1 cellular context compared by ENCODE assay signal in the genomic region with DNA sequence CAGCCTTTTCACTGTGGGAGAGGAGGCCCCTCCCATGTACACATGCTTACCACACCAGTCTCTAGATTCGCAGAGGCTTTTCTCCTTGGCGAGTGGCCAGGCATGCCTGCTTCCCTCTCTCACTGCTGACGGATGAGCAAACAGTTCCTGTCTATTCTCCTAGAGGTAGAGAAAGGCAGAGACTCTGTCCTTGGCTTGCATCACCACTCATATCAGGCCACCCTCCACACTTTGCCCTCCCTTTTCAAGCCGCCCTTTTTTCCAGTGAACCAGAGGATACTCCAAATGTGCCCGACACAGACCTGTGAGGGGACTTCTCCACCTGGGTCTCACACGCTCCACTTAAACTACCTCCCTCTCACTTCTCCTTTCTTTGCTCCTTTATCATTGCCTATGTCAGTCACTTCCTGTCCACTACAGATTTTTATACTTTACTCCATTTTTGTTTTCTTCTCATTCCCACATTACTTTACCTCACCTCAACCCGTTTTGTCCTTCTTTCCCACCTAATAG.
TF ChIP-seq lines count a peak whose summit lies in the region.

No MANE protein-coding gene starts in this region.

TF ChIP-seq in HepG2, 621 proteins besides CTCF, POLR2A, EP300 and RAD21 (continued from another document and continues in another):
- TF ChIP-seq, protein P1, sequence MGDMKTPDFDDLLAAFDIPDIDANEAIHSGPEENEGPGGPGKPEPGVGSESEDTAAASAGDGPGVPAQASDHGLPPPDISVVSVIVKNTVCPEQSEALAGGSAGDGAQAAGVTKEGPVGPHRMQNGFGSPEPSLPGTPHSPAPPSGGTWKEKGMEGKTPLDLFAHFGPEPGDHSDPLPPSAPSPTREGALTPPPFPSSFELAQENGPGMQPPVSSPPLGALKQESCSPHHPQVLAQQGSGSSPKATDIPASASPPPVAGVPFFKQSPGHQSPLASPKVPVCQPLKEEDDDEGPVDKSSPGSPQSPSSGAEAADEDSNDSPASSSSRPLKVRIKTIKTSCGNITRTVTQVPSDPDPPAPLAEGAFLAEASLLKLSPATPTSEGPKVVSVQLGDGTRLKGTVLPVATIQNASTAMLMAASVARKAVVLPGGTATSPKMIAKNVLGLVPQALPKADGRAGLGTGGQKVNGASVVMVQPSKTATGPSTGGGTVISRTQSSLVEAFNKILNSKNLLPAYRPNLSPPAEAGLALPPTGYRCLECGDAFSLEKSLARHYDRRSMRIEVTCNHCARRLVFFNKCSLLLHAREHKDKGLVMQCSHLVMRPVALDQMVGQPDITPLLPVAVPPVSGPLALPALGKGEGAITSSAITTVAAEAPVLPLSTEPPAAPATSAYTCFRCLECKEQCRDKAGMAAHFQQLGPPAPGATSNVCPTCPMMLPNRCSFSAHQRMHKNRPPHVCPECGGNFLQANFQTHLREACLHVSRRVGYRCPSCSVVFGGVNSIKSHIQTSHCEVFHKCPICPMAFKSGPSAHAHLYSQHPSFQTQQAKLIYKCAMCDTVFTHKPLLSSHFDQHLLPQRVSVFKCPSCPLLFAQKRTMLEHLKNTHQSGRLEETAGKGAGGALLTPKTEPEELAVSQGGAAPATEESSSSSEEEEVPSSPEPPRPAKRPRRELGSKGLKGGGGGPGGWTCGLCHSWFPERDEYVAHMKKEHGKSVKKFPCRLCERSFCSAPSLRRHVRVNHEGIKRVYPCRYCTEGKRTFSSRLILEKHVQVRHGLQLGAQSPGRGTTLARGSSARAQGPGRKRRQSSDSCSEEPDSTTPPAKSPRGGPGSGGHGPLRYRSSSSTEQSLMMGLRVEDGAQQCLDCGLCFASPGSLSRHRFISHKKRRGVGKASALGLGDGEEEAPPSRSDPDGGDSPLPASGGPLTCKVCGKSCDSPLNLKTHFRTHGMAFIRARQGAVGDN (CRISPR knock-in tag; IDR thresholded peaks at IDR 0.05), result 0 out of 2 replicates have a peak, but pooled peaks have one; percentile 13
- TF ChIP-seq ZNF766 (CRISPR knock-in tag; IDR thresholded peaks at IDR 0.05; ENCODE audit: borderline replicate concordance), result no peak
- TF ChIP-seq, protein P2, sequence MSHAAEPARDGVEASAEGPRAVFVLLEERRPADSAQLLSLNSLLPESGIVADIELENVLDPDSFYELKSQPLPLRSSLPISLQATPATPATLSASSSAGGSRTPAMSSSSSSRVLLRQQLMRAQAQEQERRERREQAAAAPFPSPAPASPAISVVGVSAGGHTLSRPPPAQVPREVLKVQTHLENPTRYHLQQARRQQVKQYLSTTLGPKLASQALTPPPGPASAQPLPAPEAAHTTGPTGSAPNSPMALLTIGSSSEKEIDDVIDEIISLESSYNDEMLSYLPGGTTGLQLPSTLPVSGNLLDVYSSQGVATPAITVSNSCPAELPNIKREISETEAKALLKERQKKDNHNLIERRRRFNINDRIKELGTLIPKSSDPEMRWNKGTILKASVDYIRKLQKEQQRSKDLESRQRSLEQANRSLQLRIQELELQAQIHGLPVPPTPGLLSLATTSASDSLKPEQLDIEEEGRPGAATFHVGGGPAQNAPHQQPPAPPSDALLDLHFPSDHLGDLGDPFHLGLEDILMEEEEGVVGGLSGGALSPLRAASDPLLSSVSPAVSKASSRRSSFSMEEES (CRISPR knock-in tag; IDR thresholded peaks at IDR 0.05), result no peak
- TF ChIP-seq SOX13 (IDR thresholded peaks at IDR 0.05), result no peak
- TF ChIP-seq SOX13 (CRISPR knock-in tag; conservative IDR thresholded peaks at IDR 0.05 in 1 of 2, IDR thresholded peaks at IDR 0.05 in 1 of 2), result peak in 1 of 2 experiments; percentile 15; a peak in 1 of 4 replicates
- TF ChIP-seq, protein P3, sequence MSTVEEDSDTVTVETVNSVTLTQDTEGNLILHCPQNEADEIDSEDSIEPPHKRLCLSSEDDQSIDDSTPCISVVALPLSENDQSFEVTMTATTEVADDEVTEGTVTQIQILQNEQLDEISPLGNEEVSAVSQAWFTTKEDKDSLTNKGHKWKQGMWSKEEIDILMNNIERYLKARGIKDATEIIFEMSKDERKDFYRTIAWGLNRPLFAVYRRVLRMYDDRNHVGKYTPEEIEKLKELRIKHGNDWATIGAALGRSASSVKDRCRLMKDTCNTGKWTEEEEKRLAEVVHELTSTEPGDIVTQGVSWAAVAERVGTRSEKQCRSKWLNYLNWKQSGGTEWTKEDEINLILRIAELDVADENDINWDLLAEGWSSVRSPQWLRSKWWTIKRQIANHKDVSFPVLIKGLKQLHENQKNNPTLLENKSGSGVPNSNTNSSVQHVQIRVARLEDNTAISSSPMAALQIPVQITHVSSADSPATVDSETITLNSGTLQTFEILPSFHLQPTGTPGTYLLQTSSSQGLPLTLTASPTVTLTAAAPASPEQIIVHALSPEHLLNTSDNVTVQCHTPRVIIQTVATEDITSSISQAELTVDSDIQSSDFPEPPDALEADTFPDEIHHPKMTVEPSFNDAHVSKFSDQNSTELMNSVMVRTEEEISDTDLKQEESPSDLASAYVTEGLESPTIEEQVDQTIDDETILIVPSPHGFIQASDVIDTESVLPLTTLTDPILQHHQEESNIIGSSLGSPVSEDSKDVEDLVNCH (CRISPR knock-in tag; IDR thresholded peaks at IDR 0.05), result no peak
- TF ChIP-seq CREB1 (IDR thresholded peaks at IDR 0.05), result no peak
- TF ChIP-seq CREB1 (CRISPR knock-in tag; IDR thresholded peaks at IDR 0.05), result peak; percentile 29; the same call in 1 of the 2 replicates
- peak; percentile 51; the same call in 1 of the 2 replicates for TF ChIP-seq GATAD2A (CRISPR knock-in tag; IDR thresholded peaks at IDR 0.05)
- TF ChIP-seq, protein P4, sequence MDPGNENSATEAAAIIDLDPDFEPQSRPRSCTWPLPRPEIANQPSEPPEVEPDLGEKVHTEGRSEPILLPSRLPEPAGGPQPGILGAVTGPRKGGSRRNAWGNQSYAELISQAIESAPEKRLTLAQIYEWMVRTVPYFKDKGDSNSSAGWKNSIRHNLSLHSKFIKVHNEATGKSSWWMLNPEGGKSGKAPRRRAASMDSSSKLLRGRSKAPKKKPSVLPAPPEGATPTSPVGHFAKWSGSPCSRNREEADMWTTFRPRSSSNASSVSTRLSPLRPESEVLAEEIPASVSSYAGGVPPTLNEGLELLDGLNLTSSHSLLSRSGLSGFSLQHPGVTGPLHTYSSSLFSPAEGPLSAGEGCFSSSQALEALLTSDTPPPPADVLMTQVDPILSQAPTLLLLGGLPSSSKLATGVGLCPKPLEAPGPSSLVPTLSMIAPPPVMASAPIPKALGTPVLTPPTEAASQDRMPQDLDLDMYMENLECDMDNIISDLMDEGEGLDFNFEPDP (CRISPR knock-in tag; conservative IDR thresholded peaks at IDR 0.05), result no peak
- TF ChIP-seq ZNF792 (CRISPR knock-in tag; IDR thresholded peaks at IDR 0.05), result no peak
- TF ChIP-seq, protein P5, sequence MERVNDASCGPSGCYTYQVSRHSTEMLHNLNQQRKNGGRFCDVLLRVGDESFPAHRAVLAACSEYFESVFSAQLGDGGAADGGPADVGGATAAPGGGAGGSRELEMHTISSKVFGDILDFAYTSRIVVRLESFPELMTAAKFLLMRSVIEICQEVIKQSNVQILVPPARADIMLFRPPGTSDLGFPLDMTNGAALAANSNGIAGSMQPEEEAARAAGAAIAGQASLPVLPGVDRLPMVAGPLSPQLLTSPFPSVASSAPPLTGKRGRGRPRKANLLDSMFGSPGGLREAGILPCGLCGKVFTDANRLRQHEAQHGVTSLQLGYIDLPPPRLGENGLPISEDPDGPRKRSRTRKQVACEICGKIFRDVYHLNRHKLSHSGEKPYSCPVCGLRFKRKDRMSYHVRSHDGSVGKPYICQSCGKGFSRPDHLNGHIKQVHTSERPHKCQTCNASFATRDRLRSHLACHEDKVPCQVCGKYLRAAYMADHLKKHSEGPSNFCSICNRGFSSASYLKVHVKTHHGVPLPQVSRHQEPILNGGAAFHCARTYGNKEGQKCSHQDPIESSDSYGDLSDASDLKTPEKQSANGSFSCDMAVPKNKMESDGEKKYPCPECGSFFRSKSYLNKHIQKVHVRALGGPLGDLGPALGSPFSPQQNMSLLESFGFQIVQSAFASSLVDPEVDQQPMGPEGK (CRISPR knock-in tag; IDR thresholded peaks at IDR 0.05), result peak; percentile 22; the same call in 1 of the 2 replicates
- TF ChIP-seq SATB2 (CRISPR knock-in tag; IDR thresholded peaks at IDR 0.05), result no peak
- TF ChIP-seq, protein P6, sequence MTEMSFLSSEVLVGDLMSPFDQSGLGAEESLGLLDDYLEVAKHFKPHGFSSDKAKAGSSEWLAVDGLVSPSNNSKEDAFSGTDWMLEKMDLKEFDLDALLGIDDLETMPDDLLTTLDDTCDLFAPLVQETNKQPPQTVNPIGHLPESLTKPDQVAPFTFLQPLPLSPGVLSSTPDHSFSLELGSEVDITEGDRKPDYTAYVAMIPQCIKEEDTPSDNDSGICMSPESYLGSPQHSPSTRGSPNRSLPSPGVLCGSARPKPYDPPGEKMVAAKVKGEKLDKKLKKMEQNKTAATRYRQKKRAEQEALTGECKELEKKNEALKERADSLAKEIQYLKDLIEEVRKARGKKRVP (CRISPR knock-in tag; IDR thresholded peaks at IDR 0.05), result peak in 1 of 2 experiments; percentile 69; a peak in 1 of 4 replicates
- TF ChIP-seq HMG20A (CRISPR knock-in tag; IDR thresholded peaks at IDR 0.05; ENCODE audit: borderline replicate concordance), result 0 out of 2 replicates have a peak, but pooled peaks have one; percentile 24
- no peak for TF ChIP-seq ZFP62 (CRISPR knock-in tag; IDR thresholded peaks at IDR 0.05)
- TF ChIP-seq, protein P7, sequence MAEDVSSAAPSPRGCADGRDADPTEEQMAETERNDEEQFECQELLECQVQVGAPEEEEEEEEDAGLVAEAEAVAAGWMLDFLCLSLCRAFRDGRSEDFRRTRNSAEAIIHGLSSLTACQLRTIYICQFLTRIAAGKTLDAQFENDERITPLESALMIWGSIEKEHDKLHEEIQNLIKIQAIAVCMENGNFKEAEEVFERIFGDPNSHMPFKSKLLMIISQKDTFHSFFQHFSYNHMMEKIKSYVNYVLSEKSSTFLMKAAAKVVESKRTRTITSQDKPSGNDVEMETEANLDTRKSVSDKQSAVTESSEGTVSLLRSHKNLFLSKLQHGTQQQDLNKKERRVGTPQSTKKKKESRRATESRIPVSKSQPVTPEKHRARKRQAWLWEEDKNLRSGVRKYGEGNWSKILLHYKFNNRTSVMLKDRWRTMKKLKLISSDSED (CRISPR knock-in tag; IDR thresholded peaks at IDR 0.05), result no peak
- TF ChIP-seq, protein P8, sequence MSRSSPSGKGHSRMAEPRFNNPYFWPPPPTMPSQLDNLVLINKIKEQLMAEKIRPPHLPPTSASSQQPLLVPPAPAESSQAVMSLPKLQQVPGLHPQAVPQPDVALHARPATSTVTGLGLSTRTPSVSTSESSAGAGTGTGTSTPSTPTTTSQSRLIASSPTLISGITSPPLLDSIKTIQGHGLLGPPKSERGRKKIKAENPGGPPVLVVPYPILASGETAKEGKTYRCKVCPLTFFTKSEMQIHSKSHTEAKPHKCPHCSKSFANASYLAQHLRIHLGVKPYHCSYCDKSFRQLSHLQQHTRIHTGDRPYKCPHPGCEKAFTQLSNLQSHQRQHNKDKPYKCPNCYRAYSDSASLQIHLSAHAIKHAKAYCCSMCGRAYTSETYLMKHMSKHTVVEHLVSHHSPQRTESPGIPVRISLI (CRISPR knock-in tag; IDR thresholded peaks at IDR 0.05; ENCODE audit: borderline replicate concordance), result no peak
- TF ChIP-seq, protein P9, sequence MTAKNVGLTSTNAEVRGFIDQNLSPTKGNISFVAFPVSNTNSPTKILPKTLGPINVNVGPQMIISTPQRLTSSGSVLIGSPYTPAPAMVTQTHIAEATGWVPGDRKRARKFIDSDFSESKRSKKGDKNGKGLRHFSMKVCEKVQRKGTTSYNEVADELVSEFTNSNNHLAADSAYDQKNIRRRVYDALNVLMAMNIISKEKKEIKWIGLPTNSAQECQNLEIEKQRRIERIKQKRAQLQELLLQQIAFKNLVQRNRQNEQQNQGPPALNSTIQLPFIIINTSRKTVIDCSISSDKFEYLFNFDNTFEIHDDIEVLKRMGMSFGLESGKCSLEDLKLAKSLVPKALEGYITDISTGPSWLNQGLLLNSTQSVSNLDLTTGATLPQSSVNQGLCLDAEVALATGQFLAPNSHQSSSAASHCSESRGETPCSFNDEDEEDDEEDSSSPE (CRISPR knock-in tag; IDR thresholded peaks at IDR 0.05), result no peak
- TF ChIP-seq ZNF225 (CRISPR knock-in tag; IDR thresholded peaks at IDR 0.05), result no peak
- TF ChIP-seq FOXO1 (CRISPR knock-in tag; IDR thresholded peaks at IDR 0.05), result no peak
- no peak; a peak in 1 of 4 replicates for TF ChIP-seq KLF16 (CRISPR knock-in tag; IDR thresholded peaks at IDR 0.05)
- TF ChIP-seq NCOA2 (CRISPR knock-in tag; IDR thresholded peaks at IDR 0.05), result no peak
- TF ChIP-seq GABPB1 (CRISPR knock-in tag; IDR thresholded peaks at IDR 0.05), result peak; percentile 38; the same call in 1 of the 2 replicates
- no peak for TF ChIP-seq KDM4B (CRISPR knock-in tag; IDR thresholded peaks at IDR 0.05)
- no peak for TF ChIP-seq SOX6 (IDR thresholded peaks at IDR 0.05)
- peak; percentile 59 for TF ChIP-seq SOX6 (CRISPR knock-in tag; IDR thresholded peaks at IDR 0.05)
- TF ChIP-seq POGZ (CRISPR knock-in tag; IDR thresholded peaks at IDR 0.05), result peak; percentile 41; the same call in 1 of the 2 replicates
- peak; percentile 41; the same call in 1 of the 2 replicates for TF ChIP-seq SALL1 (CRISPR knock-in tag; IDR thresholded peaks at IDR 0.05)
- 0 out of 2 replicates have a peak, but pooled peaks have one; percentile 35 for TF ChIP-seq ZMYM4 (CRISPR knock-in tag; IDR thresholded peaks at IDR 0.05)
- TF ChIP-seq ZNF598 (CRISPR knock-in tag; IDR thresholded peaks at IDR 0.05; ENCODE audit: borderline replicate concordance), result no peak
- TF ChIP-seq, protein P10, sequence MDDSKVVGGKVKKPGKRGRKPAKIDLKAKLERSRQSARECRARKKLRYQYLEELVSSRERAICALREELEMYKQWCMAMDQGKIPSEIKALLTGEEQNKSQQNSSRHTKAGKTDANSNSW (CRISPR knock-in tag; IDR thresholded peaks at IDR 0.05; ENCODE audit: borderline replicate concordance), result no peak
- no peak for TF ChIP-seq ZNF274 (CRISPR knock-in tag; IDR thresholded peaks at IDR 0.05)
- TF ChIP-seq ZSCAN9 (CRISPR knock-in tag; IDR thresholded peaks at IDR 0.05; ENCODE audit: borderline replicate concordance), result no peak
- TF ChIP-seq HNF4A (CRISPR knock-in tag; IDR thresholded peaks at IDR 0.05), result peak; percentile 36
- TF ChIP-seq, protein P11, sequence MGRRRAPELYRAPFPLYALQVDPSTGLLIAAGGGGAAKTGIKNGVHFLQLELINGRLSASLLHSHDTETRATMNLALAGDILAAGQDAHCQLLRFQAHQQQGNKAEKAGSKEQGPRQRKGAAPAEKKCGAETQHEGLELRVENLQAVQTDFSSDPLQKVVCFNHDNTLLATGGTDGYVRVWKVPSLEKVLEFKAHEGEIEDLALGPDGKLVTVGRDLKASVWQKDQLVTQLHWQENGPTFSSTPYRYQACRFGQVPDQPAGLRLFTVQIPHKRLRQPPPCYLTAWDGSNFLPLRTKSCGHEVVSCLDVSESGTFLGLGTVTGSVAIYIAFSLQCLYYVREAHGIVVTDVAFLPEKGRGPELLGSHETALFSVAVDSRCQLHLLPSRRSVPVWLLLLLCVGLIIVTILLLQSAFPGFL (CRISPR knock-in tag; IDR thresholded peaks at IDR 0.05), result no peak
- peak; percentile 54 for TF ChIP-seq CEBPG (CRISPR knock-in tag; IDR thresholded peaks at IDR 0.05)
- peak; percentile 31; the same call in 1 of the 2 replicates for TF ChIP-seq MIER3 (CRISPR knock-in tag; IDR thresholded peaks at IDR 0.05; ENCODE audit: borderline replicate concordance)
- TF ChIP-seq HOXA5 (CRISPR knock-in tag; IDR thresholded peaks at IDR 0.05), result no peak
